9 cellular contexts compared by ENCODE assay signal in the genomic region with DNA sequence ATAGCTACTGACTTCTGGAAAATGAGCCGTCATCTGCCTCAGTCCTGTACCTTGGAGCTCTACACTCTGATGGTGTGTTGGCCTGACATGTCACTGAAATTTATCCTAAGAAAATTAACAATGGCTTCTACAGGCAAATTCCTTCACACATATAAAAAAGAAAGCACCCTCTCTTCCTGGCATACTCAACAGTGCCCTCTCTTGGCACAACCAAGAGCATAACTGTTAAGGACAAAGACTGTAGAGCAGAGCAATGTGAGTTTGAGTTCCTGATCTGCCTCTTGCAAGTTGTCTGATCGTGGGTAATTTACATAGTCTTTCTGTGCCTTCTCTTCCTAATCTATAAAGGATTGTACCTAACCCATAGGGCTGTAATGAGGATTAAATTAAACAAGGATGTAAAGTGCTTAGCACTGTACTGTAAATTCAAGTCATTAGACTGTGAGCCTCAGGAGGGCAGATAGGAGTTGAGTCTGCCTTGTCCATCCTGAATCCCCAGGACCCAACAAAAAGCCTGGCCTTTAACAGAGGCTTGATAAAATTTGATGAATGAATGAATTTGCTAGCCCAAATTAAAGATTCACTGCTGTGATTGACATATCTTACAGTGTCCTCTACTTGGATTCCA.
DNase-seq lines count a peak whose midpoint lies in the region; ATAC-seq, FAIRE-seq and TF ChIP-seq lines count a peak whose summit lies in the region.
"Had no signal": no experiment of that assay in that cellular context is flagged by ENCODE, and none has a peak within 500 bp of the region (broad histone marks: within the 10 kb centered on the region; RNA-seq: fewer than 3 reads in every experiment).

No MANE protein-coding gene starts in this region.

- H3K4me1 Mint-ChIP-seq in osteocyte (ENCODE audit: unreplicated experiment) = no peaks in the 10 kb centered on the region

- peaks cover 67% of the 10 kb centered on the region for H3K27me3 Mint-ChIP-seq in osteocyte (ENCODE audit: unreplicated experiment)

- TF ChIP-seq CTCF in bronchial epithelial cell (IDR thresholded peaks at IDR 0.05; ENCODE audit: insufficient read depth, low read length, severe bottlenecking) (peak; percentile 54), osteocyte (IDR thresholded peaks at IDR 0.05) (peak; percentile 31), coronary artery (IDR thresholded peaks at IDR 0.05) (no peak)

- H3K27me3 ChIP-seq in bronchial epithelial cell (ENCODE audit: control insufficient read depth, insufficient read depth, low read length) = no peaks in the 10 kb centered on the region

- H3K4me3 Mint-ChIP-seq in osteocyte (ENCODE audit: unreplicated experiment) = no peak overlapping the region

- H3K27ac Mint-ChIP-seq in osteocyte (ENCODE audit: unreplicated experiment) = no peak overlapping the region

- peak; percentile 55 for DNase-seq in activated CD8-positive, alpha-beta memory T cell treated with anti-CD3 and anti-CD28 coated beads for 24 hours
- DNase-seq in activated CD8-positive, alpha-beta memory T cell treated with anti-CD3 and anti-CD28 coated beads, Interleukin-2, amount 50 U/mL, for 48 hours = no peak
- peak; percentile 63 for DNase-seq in NOMO-1 treated with DMSO at 0.1 percent for 48 hours (lab: John Stamatoyannopoulos, UW; ENCODE audit: unreplicated experiment)
- DNase-seq in bronchial epithelial cell (ENCODE audit: low read depth) = peak; percentile 35
- no peak for DNase-seq in osteocyte (ENCODE audit: extremely low spot score, unreplicated experiment)
- no peak for DNase-seq in SHP77 treated with DMSO at 0.1 percent for 48 hours (lab: John Stamatoyannopoulos, UW)
- no peak for DNase-seq in coronary artery (ENCODE audit: low spot score)
- DNase-seq: SHP77 had no signal

- no peaks in the 10 kb centered on the region for H3K36me3 Mint-ChIP-seq in osteocyte (ENCODE audit: unreplicated experiment)

- no peaks in the 10 kb centered on the region for H3K36me3 ChIP-seq in bronchial epithelial cell (ENCODE audit: control insufficient read depth, insufficient read depth, low read length)

- FAIRE-seq in bronchial epithelial cell (lab: Jason Lieb, UNC) = no peak

- ATAC-seq in HG03520 (IDR thresholded peaks at IDR 0.05; ENCODE audit: unreplicated experiment) = no peak

- H3K27ac ChIP-seq in coronary artery = no peak overlapping the region

- H3K4me3 ChIP-seq in bronchial epithelial cell (ENCODE audit: low read depth, low read length) = no peak overlapping the region
- no peak overlapping the region for H3K4me3 ChIP-seq in coronary artery

- H3K9me3 Mint-ChIP-seq in osteocyte (ENCODE audit: unreplicated experiment) = peaks cover 7% of the 10 kb centered on the region

Comparison
In these comparisons a context has a peak if more than half of its experiments do, and no peak if none do; other contexts are left out.
1. DNase-seq: peak in activated CD8-positive, alpha-beta memory T cell treated with anti-CD3 and anti-CD28 coated beads for 24 hours (single experiment), NOMO-1 treated with DMSO at 0.1 percent for 48 hours (single experiment) and bronchial epithelial cell (single experiment); none in activated CD8-positive, alpha-beta memory T cell treated with anti-CD3 and anti-CD28 coated beads, Interleukin-2, amount 50 U/mL, for 48 hours (single experiment), osteocyte (single experiment), SHP77 treated with DMSO at 0.1 percent for 48 hours (single experiment) and coronary artery (single experiment).